23 cellular contexts compared by ENCODE assay signal in genomic region chr15:100738614-100739013, GRCh38.
"Had no signal": no experiment of that assay in that cellular context is flagged by ENCODE, and none has a peak within 500 bp of the region (broad histone marks: within the 10 kb centered on the region; RNA-seq: fewer than 3 reads in every experiment).

No MANE protein-coding gene starts in this region.

- H3K27me3 ChIP-seq: MG63, SJSA1 had no signal

- H3K36me3 ChIP-seq: SJSA1 had no signal

- H3K27ac ChIP-seq: SJSA1, SK-N-MC had no signal

- DNase-seq: Karpas-422, KG1, MG63, NCI-H1092, NCI-H1105 treated with DMSO at 0.1 percent for 48 hours, NCI-H1417 treated with DMSO at 0.1 percent for 48 hours, NCI-H146, NCI-H1694 treated with DMSO at 0.1 percent for 48 hours, NCI-H1930, NCI-H2081, NCI-H2171, NCI-H226, NCI-H446, NCI-H510A, NCI-H524 treated with DMSO at 0.1 percent for 48 hours, NCI-H69, NCI-H774, Right ventricle myocardium superior, RPMI8226, SIG-M5, SW 1271 had no signal

- H3K4me3 ChIP-seq: MG63, SJSA1, SK-N-MC had no signal
